11 cellular contexts compared by ENCODE assay signal in genomic region chr14:99596071-99596627, GRCh38. TPM values are rescaled to one million over a fixed set of nuclear protein-coding genes. Genes with fewer than 3 reads are reported as not detected.
DNase-seq lines count a peak whose midpoint lies in the region; ATAC-seq and TF ChIP-seq lines count a peak whose summit lies in the region.
"Had no signal": no experiment of that assay in that cellular context is flagged by ENCODE, and none has a peak within 500 bp of the region (broad histone marks: within the 10 kb centered on the region; RNA-seq: fewer than 3 reads in every experiment).

No MANE protein-coding gene starts in this region.

- intact Hi-C loops in esophagus muscularis mucosa (cut with DNase I): no loop called here

- H3K36me3 ChIP-seq in esophagus muscularis mucosa (no peaks in the 10 kb centered on the region), urinary bladder (ENCODE audit: insufficient read depth) (no peaks in the 10 kb centered on the region)

- TF ChIP-seq POLR2A in esophagus muscularis mucosa (IDR thresholded peaks at IDR 0.05; ENCODE audit: low read depth): no peak

- H3K36me3 Mint-ChIP-seq in activated naive CD4-positive, alpha-beta T cell treated with anti-CD3 and anti-CD28 coated beads, Interleukin-2, amount 50 U/mL, for 72 hours: no peaks in the 10 kb centered on the region
- no peaks in the 10 kb centered on the region for H3K36me3 Mint-ChIP-seq in nephron (ENCODE audit: low read depth)
- H3K36me3 Mint-ChIP-seq: WTC11 had no signal

- no peak overlapping the region for H3K4me3 ChIP-seq in esophagus muscularis mucosa
- H3K4me3 ChIP-seq in urinary bladder (ENCODE audit: low read depth, low read length): no peak overlapping the region

- H3K4me1 Mint-ChIP-seq in nephron: peaks cover 40% of the 10 kb centered on the region

- peak overlapping the region; percentile 45 to 55 for H3K27ac Mint-ChIP-seq in activated naive CD4-positive, alpha-beta T cell treated with anti-CD3 and anti-CD28 coated beads, Interleukin-2, amount 50 U/mL, for 72 hours
- peak overlapping the region in 2 of 3 experiments; percentile 19 to 59 for H3K27ac Mint-ChIP-seq in nephron

- peak overlapping the region; percentile 71 to 93 (median 87) for H3K27ac ChIP-seq in esophagus muscularis mucosa (replicated peaks in 1 of 4)
- H3K27ac ChIP-seq in urinary bladder (ENCODE audit: low read depth): peak overlapping the region; percentile 2

- peaks cover 11% of the 10 kb centered on the region for H3K27me3 Mint-ChIP-seq in nephron (ENCODE audit: low read depth)
- H3K27me3 Mint-ChIP-seq: activated T-cell treated with anti-CD3 and anti-CD28 coated beads, Interleukin-2, amount 50 U/mL, for 24 hours had no signal

- DNase-seq in activated naive CD4-positive, alpha-beta T cell treated with anti-CD3 and anti-CD28 coated beads, Interleukin-2, amount 50 U/mL, for 72 hours (ENCODE audit: low spot score in 2 of 2): no peak
- no peak for DNase-seq in activated naive CD4-positive, alpha-beta T cell treated with Interleukin-2 at 50 U/mL for 16 hours
- DNase-seq in esophagus muscularis mucosa (ENCODE audit: extremely low spot score) (no peak), occipital lobe (lab: John Stamatoyannopoulos, UW) (no peak)
- DNase-seq: activated T-cell treated with anti-CD3 and anti-CD28 coated beads, Interleukin-2, amount 50 U/mL, for 24 hours; stimulated activated CD4-positive, alpha-beta T cell treated with anti-CD3 and anti-CD28 coated beads, Interleukin-4, amount 100 ng/mL, for 24 hours had no signal

- H3K4me3 Mint-ChIP-seq in nephron: no peak overlapping the region
- H3K4me3 Mint-ChIP-seq: activated T-cell treated with anti-CD3 and anti-CD28 coated beads, Interleukin-2, amount 50 U/mL, for 24 hours; WTC11 had no signal

- H3K27me3 ChIP-seq in esophagus muscularis mucosa: no peaks in the 10 kb centered on the region

- TF ChIP-seq EP300 in esophagus muscularis mucosa (IDR thresholded peaks at IDR 0.05): no peak

- 64% methylated on average over 10 of the region's 10 CpGs for WGBS in esophagus muscularis mucosa
- 70% methylated on average over 10 of the region's 10 CpGs for WGBS in urinary bladder

- no peaks in the 10 kb centered on the region for H3K9me3 Mint-ChIP-seq in activated naive CD4-positive, alpha-beta T cell treated with anti-CD3 and anti-CD28 coated beads, Interleukin-2, amount 50 U/mL, for 72 hours
- H3K9me3 Mint-ChIP-seq in nephron: no peaks in the 10 kb centered on the region
- H3K9me3 Mint-ChIP-seq: activated T-cell treated with anti-CD3 and anti-CD28 coated beads, Interleukin-2, amount 50 U/mL, for 24 hours; WTC11 had no signal

- H3K9me3 ChIP-seq in esophagus muscularis mucosa: no peaks in the 10 kb centered on the region

- ATAC-seq in activated naive CD4-positive, alpha-beta T cell treated with anti-CD3 and anti-CD28 coated beads, Interleukin-2, amount 50 U/mL, for 72 hours: no peak
- ATAC-seq in HG03342 (IDR thresholded peaks at IDR 0.05; ENCODE audit: unreplicated experiment) (no peak), HG03196 (IDR thresholded peaks at IDR 0.05; ENCODE audit: unreplicated experiment) (no peak)
- ATAC-seq: WTC11 had no signal

- TF ChIP-seq CTCF in esophagus muscularis mucosa (IDR thresholded peaks at IDR 0.05): no peak
- TF ChIP-seq CTCF in nephron (IDR thresholded peaks at IDR 0.05; ENCODE audit: unreplicated experiment in 3 of 3): no peak

- peaks cover 92 to 100% (median 99%) of the 10 kb centered on the region in 4 donors for H3K4me1 ChIP-seq in esophagus muscularis mucosa
- no peaks in the 10 kb centered on the region for H3K4me1 ChIP-seq in urinary bladder (ENCODE audit: insufficient read depth)

RNA-seq across cellular contexts. Expression of gene CCDC85C, which starts 7.9 kb away (rescaled TPM):
- total RNA-seq in activated naive CD4-positive, alpha-beta T cell treated with anti-CD3 and anti-CD28 coated beads, Interleukin-2, amount 50 U/mL, for 72 hours: 1 to 10 TPM; 5.1 to 8.4 TPM
- total RNA-seq in esophagus muscularis mucosa: 10 to 100 TPM; 17.9 to 48.7 (median 30.8) TPM
- total RNA-seq in urinary bladder: 5.8 TPM
- polyA plus RNA-seq in urinary bladder: 36.0 TPM
- total RNA-seq in occipital lobe: 9.7 TPM

RNA-seq across cellular contexts. Expression of gene HHIPL1, which starts 48.8 kb away (rescaled TPM):
- total RNA-seq in activated naive CD4-positive, alpha-beta T cell treated with anti-CD3 and anti-CD28 coated beads, Interleukin-2, amount 50 U/mL, for 72 hours: under 1 TPM; 0.16 to 0.32 TPM
- total RNA-seq in esophagus muscularis mucosa (1 to 10 TPM; 4.2 to 9.1 (median 5.9) TPM), urinary bladder (3.8 TPM), occipital lobe (6.4 TPM)
- polyA plus RNA-seq in urinary bladder: 2.1 TPM
